ENCODE assay signal across 23 cellular contexts in genomic region chr19:11447347-11448262, GRCh38. TPM values are rescaled to one million over a fixed set of nuclear protein-coding genes. Genes with fewer than 3 reads are reported as not detected.
DNase-seq lines count a peak whose midpoint lies in the region; ATAC-seq and TF ChIP-seq lines count a peak whose summit lies in the region.
"Had no signal": no experiment of that assay in that cellular context is flagged by ENCODE, and none has a peak within 500 bp of the region (broad histone marks: within the 10 kb centered on the region; RNA-seq: fewer than 3 reads in every experiment).

No MANE protein-coding gene starts in this region.

- no peak for TF ChIP-seq RAD21 in SK-N-SH (IDR thresholded peaks at IDR 0.05; ENCODE audit: low read length)

- 0 out of 2 replicates have a peak, but pooled peaks cover under 1% of the 10 kb centered on the region for H3K79me2 ChIP-seq in SK-N-SH (ENCODE audit: insufficient read depth)

- POLR2A ChIA-PET in SK-N-SH (lab: Yijun Ruan, JAX), result interaction anchor here (0.6 to 1.7 kb wide), 2 partner anchors 23 to 35 kb away, joined by 4 to 7 read pairs; no protein-coding TSS in a partner anchor

- no peak overlapping the region for H3K4me2 ChIP-seq in SK-N-SH
- H3K4me2 ChIP-seq: BLaER1, PC-9 had no signal

- ATAC-seq in SK-N-SH treated with all-trans-retinoic acid at 6 μM for 48 hours (no peak), GM21619 (IDR thresholded peaks at IDR 0.05; ENCODE audit: unreplicated experiment) (no peak), GM18517 (IDR thresholded peaks at IDR 0.05; ENCODE audit: unreplicated experiment) (no peak)

- peaks cover 9% of the 10 kb centered on the region for H3F3A ChIP-seq in SK-N-SH (replicated peaks; ENCODE audit: insufficient read depth)

- H3K9ac ChIP-seq in SK-N-SH, result no peak overlapping the region
- H3K9ac ChIP-seq: BLaER1 had no signal

- WGBS in SK-N-SH (ENCODE audit: low lambda C conversion rate), result 91% methylated on average over 27 of the region's 35 CpGs

- CTCF ChIA-PET in SK-N-SH (lab: Yijun Ruan, JAX), result interaction anchor here (0.6 to 4.2 kb wide), 17 partner anchors 10 to 217 kb away, joined by 3 to 36 read pairs (median 5); partner anchors contain the start of genes EPOR and ODAD3

- no peak overlapping the region for H2AFZ ChIP-seq in SK-N-SH (ENCODE audit: low read depth)
- H2AFZ ChIP-seq: PC-9 had no signal

- no peak for TF ChIP-seq EP300 in SK-N-SH (IDR thresholded peaks at IDR 0.05; ENCODE audit: borderline replicate concordance in 1 of 2, low read depth in 1 of 2, low read length in 1 of 2)

- H3K27me3 ChIP-seq in SK-N-SH (ENCODE audit: insufficient read depth) (no peaks in the 10 kb centered on the region), layer of hippocampus (ENCODE audit: control insufficient read depth, insufficient read depth, low read length) (no peaks in the 10 kb centered on the region)
- H3K27me3 ChIP-seq: BLaER1 had no signal

- H4K20me1 ChIP-seq in SK-N-SH (ENCODE audit: insufficient read depth), result no peaks in the 10 kb centered on the region

- H3K9me2 ChIP-seq in SK-N-SH, result no peaks in the 10 kb centered on the region

- H3K27ac ChIP-seq in SK-N-SH (ENCODE audit: low read depth in 2 of 2, low read length in 1 of 2) (no peak overlapping the region), angular gyrus (ENCODE audit: low read depth, low read length) (peak overlapping the region; percentile 98), layer of hippocampus (ENCODE audit: low read depth, low read length) (peak overlapping the region; percentile 98), temporal lobe (ENCODE audit: low read depth, low read length) (peak overlapping the region; percentile 99)
- H3K27ac ChIP-seq: 22Rv1, BLaER1, PC-9 had no signal

- H3K4me1 ChIP-seq in SK-N-SH (ENCODE audit: control insufficient read depth in 1 of 2, insufficient read depth in 2 of 2, low read depth in 1 of 2, low read length in 1 of 2), result no peaks in the 10 kb centered on the region

- no peak overlapping the region for H3K4me3 ChIP-seq in SK-N-SH (ENCODE audit: low read depth in 2 of 2, low read length in 1 of 2)
- H3K4me3 ChIP-seq: BLaER1, GM12878, PC-9 had no signal

- H3K36me3 ChIP-seq in SK-N-SH (replicated peaks in 1 of 2; ENCODE audit: control insufficient read depth in 1 of 2, insufficient read depth in 2 of 2, low read length in 1 of 2), result peaks cover 16 to 38% of the 10 kb centered on the region in 2 experiments

- H3K9me3 ChIP-seq in SK-N-SH, result no peaks in the 10 kb centered on the region
- H3K9me3 ChIP-seq: BLaER1 had no signal

- DNase-seq in SK-N-SH (peak; percentile 27), Kasumi-1 (lab: John Stamatoyannopoulos, UW) (no peak)
- DNase-seq: DMS 273 treated with DMSO at 0.1 percent for 48 hours, DMS79 treated with DMSO at 0.1 percent for 48 hours, HFFc6, NCI-H1092 treated with DMSO at 0.1 percent for 48 hours, NCI-H1436 treated with DMSO at 0.1 percent for 48 hours, NCI-H1930, NCI-H2227 treated with DMSO at 0.1 percent for 48 hours, NCI-H510A, NCI-H748 treated with DMSO at 0.1 percent for 48 hours had no signal

- no peak for TF ChIP-seq CTCF in SK-N-SH (IDR thresholded peaks at IDR 0.05)

TF ChIP-seq in SK-N-SH, 30 proteins besides CTCF, POLR2A, EP300 and RAD21 (continues in another document):
- TF ChIP-seq IRF3 (IDR thresholded peaks at IDR 0.05; ENCODE audit: low read depth, low read length), result no peak
- TF ChIP-seq NFIC (IDR thresholded peaks at IDR 0.05; ENCODE audit: borderline replicate concordance), result no peak
- no peak for TF ChIP-seq REST (IDR thresholded peaks at IDR 0.05; ENCODE audit: low read depth, low read length)

TF ChIP-seq in SK-N-SH treated with all-trans-retinoic acid at 6 μM for 48 hours, 23 proteins besides CTCF, POLR2A, EP300 and RAD21:
- TF ChIP-seq ZNF565 (CRISPR knock-in tag; conservative IDR thresholded peaks at IDR 0.05; ENCODE audit: low read depth) (no peak), BACH2 (CRISPR knock-in tag; IDR thresholded peaks at IDR 0.05; ENCODE audit: borderline replicate concordance) (no peak), PATZ1 (CRISPR knock-in tag; IDR thresholded peaks at IDR 0.05; ENCODE audit: borderline replicate concordance) (no peak), CSRNP3 (CRISPR knock-in tag; IDR thresholded peaks at IDR 0.05) (no peak), ZFP30 (CRISPR knock-in tag; IDR thresholded peaks at IDR 0.05) (no peak), ZC3H10 (CRISPR knock-in tag; IDR thresholded peaks at IDR 0.05) (no peak), ZNF8 (CRISPR knock-in tag; IDR thresholded peaks at IDR 0.05) (no peak), ARNTL (CRISPR knock-in tag; IDR thresholded peaks at IDR 0.05; ENCODE audit: borderline replicate concordance, low read depth) (no peak), ESRRG (CRISPR knock-in tag; IDR thresholded peaks at IDR 0.05) (no peak), CREB5 (CRISPR knock-in tag; IDR thresholded peaks at IDR 0.05; ENCODE audit: low read depth) (no peak), ISL1 (CRISPR knock-in tag; IDR thresholded peaks at IDR 0.05) (no peak)

RNA-seq across cellular contexts. Expression of gene PRKCSH, which starts 12.2 kb away (rescaled TPM):
- 198 and 502 TPM in 2 replicates for polyA plus RNA-seq in SK-N-SH (2012; rRNA removed)
- 245 and 294 TPM in 2 replicates for polyA plus RNA-seq in SK-N-SH (2012; cell fraction: cytosol; rRNA removed)
- 658 and 734 TPM in 2 replicates for polyA plus RNA-seq in SK-N-SH (2012; cell fraction: nucleus; rRNA removed)
- 47.5 TPM for total RNA-seq in temporal lobe

RNA-seq across cellular contexts. Expression of gene ODAD3, which starts 12.7 kb away (rescaled TPM):
- 3.2 and 4.2 TPM in 2 replicates for polyA plus RNA-seq in SK-N-SH (2012; rRNA removed)
- polyA plus RNA-seq in SK-N-SH (2012; cell fraction: cytosol; rRNA removed), result 2.1 and 2.3 TPM in 2 replicates
- 6.9 and 7.8 TPM in 2 replicates for polyA plus RNA-seq in SK-N-SH (2012; cell fraction: nucleus; rRNA removed)
- total RNA-seq in temporal lobe, result 0.49 TPM
- total RNA-seq: CD4-positive, alpha-beta T cell had no signal

RNA-seq across cellular contexts. Expression of gene RGL3, which starts 28.5 kb away (rescaled TPM):
- 13.3 and 13.5 TPM in 2 replicates for polyA plus RNA-seq in SK-N-SH (2012; rRNA removed)
- polyA plus RNA-seq in SK-N-SH (2012; cell fraction: cytosol; rRNA removed), result 2.1 and 2.9 TPM in 2 replicates
- 140 and 202 TPM in 2 replicates for polyA plus RNA-seq in SK-N-SH (2012; cell fraction: nucleus; rRNA removed)
- 0.25 TPM for total RNA-seq in temporal lobe
- total RNA-seq: CD4-positive, alpha-beta T cell; GM12878; H4 had no signal
- polyA plus RNA-seq: GM12878 had no signal

RNA-seq across cellular contexts. Expression of gene ELAVL3, which starts 33.2 kb away (rescaled TPM):
- 0.48 and 0.68 TPM in 2 replicates for polyA plus RNA-seq in SK-N-SH (2012; rRNA removed)
- polyA plus RNA-seq in SK-N-SH (2012; cell fraction: cytosol; rRNA removed), result 0.67 and 1.5 TPM in 2 replicates
- 1.0 and 1.6 TPM in 2 replicates for polyA plus RNA-seq in SK-N-SH (2012; cell fraction: nucleus; rRNA removed)
- 132 TPM for total RNA-seq in temporal lobe
- total RNA-seq: H4, HFFc6, PC-9 had no signal

RNA-seq across cellular contexts. Expression of gene ZNF653, which starts 58.0 kb away (rescaled TPM):
- polyA plus RNA-seq in SK-N-SH (2012; rRNA removed), result 14.5 and 14.7 TPM in 2 replicates
- polyA plus RNA-seq in SK-N-SH (2012; cell fraction: cytosol; rRNA removed), result 7.2 and 10.5 TPM in 2 replicates
- 41.9 and 44.2 TPM in 2 replicates for polyA plus RNA-seq in SK-N-SH (2012; cell fraction: nucleus; rRNA removed)
- total RNA-seq in temporal lobe, result 9.3 TPM

Comparison
In these comparisons a context has a peak if more than half of its experiments do, and no peak if none do; other contexts are left out.
1. H3K27ac ChIP-seq: peak in angular gyrus (single experiment), layer of hippocampus (single experiment) and temporal lobe (single experiment); none in SK-N-SH (0 of 2).